Comparison of ENCODE assay signal across 9 cellular contexts in genomic region chr2:237732070-237732469, GRCh38.
DNase-seq lines count a peak whose midpoint lies in the region; ATAC-seq and TF ChIP-seq lines count a peak whose summit lies in the region.
"Had no signal": no experiment of that assay in that cellular context is flagged by ENCODE, and none has a peak within 500 bp of the region (broad histone marks: within the 10 kb centered on the region; RNA-seq: fewer than 3 reads in every experiment).

No MANE protein-coding gene starts in this region.

- no peak for DNase-seq in activated T-cell treated with anti-CD3 and anti-CD28 coated beads, Interleukin-2, amount 50 U/mL, for 72 hours
- DNase-seq in activated T-cell treated with anti-CD3 and anti-CD28 coated beads for 4 hours (no peak), coronary artery (ENCODE audit: low spot score) (no peak), naive B cell (no peak), upper lobe of right lung (no peak), posterior vena cava (ENCODE audit: low spot score) (no peak), medulla oblongata (ENCODE audit: extremely low spot score) (no peak)

- no peak for ATAC-seq in activated T-cell treated with anti-CD3 and anti-CD28 coated beads, Interleukin-2, amount 50 U/mL, for 72 hours (replicated peaks in 1 of 2)
- ATAC-seq in naive B cell (ENCODE audit: low read depth in 2 of 2) (no peak), upper lobe of right lung (no peak), GM19324 (IDR thresholded peaks at IDR 0.05; ENCODE audit: low FRiP score, unreplicated experiment) (no peak)

- peaks cover 68% of the 10 kb centered on the region for H3K4me1 Mint-ChIP-seq in activated T-cell treated with anti-CD3 and anti-CD28 coated beads, Interleukin-2, amount 50 U/mL, for 72 hours (ENCODE audit: low read depth)
- peaks cover 36 to 43% (median 40%) of the 10 kb centered on the region in 3 donors for H3K4me1 Mint-ChIP-seq in naive B cell

- H3K4me3 ChIP-seq in coronary artery (peak overlapping the region; percentile 12), upper lobe of right lung (no peak overlapping the region)
- H3K4me3 ChIP-seq: BLaER1 had no signal

- H3K36me3 Mint-ChIP-seq in activated T-cell treated with anti-CD3 and anti-CD28 coated beads, Interleukin-2, amount 50 U/mL, for 72 hours (ENCODE audit: insufficient read depth in 2 of 2): peaks cover 5 to 12% of the 10 kb centered on the region in 2 donors
- no peaks in the 10 kb centered on the region for H3K36me3 Mint-ChIP-seq in naive B cell

- TF ChIP-seq CTCF in coronary artery (IDR thresholded peaks at IDR 0.05): no peak
- TF ChIP-seq CTCF in upper lobe of right lung (IDR thresholded peaks at IDR 0.05): no peak

- H3K9me3 Mint-ChIP-seq in activated T-cell treated with anti-CD3 and anti-CD28 coated beads, Interleukin-2, amount 50 U/mL, for 72 hours: no peaks in the 10 kb centered on the region
- no peaks in the 10 kb centered on the region for H3K9me3 Mint-ChIP-seq in naive B cell

- intact Hi-C loops in upper lobe of right lung (cut with DNase I): no loop called here
- intact Hi-C loops in posterior vena cava (cut with DNase I): no loop called here

- peak overlapping the region in 1 of 2 donors; percentile 54 for H3K4me3 Mint-ChIP-seq in activated T-cell treated with anti-CD3 and anti-CD28 coated beads, Interleukin-2, amount 50 U/mL, for 72 hours
- peak overlapping the region in 1 of 8 donors; percentile 20 for H3K4me3 Mint-ChIP-seq in naive B cell

- H3K27ac Mint-ChIP-seq in activated T-cell treated with anti-CD3 and anti-CD28 coated beads, Interleukin-2, amount 50 U/mL, for 72 hours: peak overlapping the region; percentile 34
- H3K27ac Mint-ChIP-seq in naive B cell: peak overlapping the region in 4 of 6 donors; percentile 66 to 86 (median 85)

- no peaks in the 10 kb centered on the region for H3K9me3 ChIP-seq in upper lobe of right lung
- H3K9me3 ChIP-seq: BLaER1 had no signal

- H3K27ac ChIP-seq in coronary artery (peak overlapping the region; percentile 56 to 69), upper lobe of right lung (peak overlapping the region; percentile 71)

- H3K36me3 ChIP-seq in upper lobe of right lung: peaks cover 25% of the 10 kb centered on the region

- H3K4me1 ChIP-seq in upper lobe of right lung: peaks cover 83% of the 10 kb centered on the region

- no peaks in the 10 kb centered on the region for H3K27me3 Mint-ChIP-seq in activated T-cell treated with anti-CD3 and anti-CD28 coated beads, Interleukin-2, amount 50 U/mL, for 72 hours (ENCODE audit: low read depth)
- H3K27me3 Mint-ChIP-seq in naive B cell: no peaks in the 10 kb centered on the region

- H3K27me3 ChIP-seq in upper lobe of right lung: no peaks in the 10 kb centered on the region
- H3K27me3 ChIP-seq: BLaER1 had no signal
